Comparison of ENCODE assay signal across 8 cellular contexts in genomic region chr22:19431641-19432091, GRCh38. TPM values are rescaled to one million over a fixed set of nuclear protein-coding genes. Genes with fewer than 3 reads are reported as not detected.
DNase-seq lines count a peak whose midpoint lies in the region; ATAC-seq and TF ChIP-seq lines count a peak whose summit lies in the region.

A gene with protein sequence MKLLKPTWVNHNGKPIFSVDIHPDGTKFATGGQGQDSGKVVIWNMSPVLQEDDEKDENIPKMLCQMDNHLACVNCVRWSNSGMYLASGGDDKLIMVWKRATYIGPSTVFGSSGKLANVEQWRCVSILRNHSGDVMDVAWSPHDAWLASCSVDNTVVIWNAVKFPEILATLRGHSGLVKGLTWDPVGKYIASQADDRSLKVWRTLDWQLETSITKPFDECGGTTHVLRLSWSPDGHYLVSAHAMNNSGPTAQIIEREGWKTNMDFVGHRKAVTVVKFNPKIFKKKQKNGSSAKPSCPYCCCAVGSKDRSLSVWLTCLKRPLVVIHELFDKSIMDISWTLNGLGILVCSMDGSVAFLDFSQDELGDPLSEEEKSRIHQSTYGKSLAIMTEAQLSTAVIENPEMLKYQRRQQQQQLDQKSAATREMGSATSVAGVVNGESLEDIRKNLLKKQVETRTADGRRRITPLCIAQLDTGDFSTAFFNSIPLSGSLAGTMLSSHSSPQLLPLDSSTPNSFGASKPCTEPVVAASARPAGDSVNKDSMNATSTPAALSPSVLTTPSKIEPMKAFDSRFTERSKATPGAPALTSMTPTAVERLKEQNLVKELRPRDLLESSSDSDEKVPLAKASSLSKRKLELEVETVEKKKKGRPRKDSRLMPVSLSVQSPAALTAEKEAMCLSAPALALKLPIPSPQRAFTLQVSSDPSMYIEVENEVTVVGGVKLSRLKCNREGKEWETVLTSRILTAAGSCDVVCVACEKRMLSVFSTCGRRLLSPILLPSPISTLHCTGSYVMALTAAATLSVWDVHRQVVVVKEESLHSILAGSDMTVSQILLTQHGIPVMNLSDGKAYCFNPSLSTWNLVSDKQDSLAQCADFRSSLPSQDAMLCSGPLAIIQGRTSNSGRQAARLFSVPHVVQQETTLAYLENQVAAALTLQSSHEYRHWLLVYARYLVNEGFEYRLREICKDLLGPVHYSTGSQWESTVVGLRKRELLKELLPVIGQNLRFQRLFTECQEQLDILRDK (minus strand): TSS chr22:19431733. CDS start chr22:19431476, 257 bp downstream.

- H3K4me2 ChIP-seq in KMS-11 (peak within 1 kb of the TSS; percentile 80), osteoblast (ENCODE audit: insufficient read depth, low read length) (peak within 1 kb of the TSS; percentile 96)

- no peaks in the 10 kb centered on the region for H3K27me3 Mint-ChIP-seq in activated naive CD4-positive, alpha-beta T cell treated with anti-CD3 and anti-CD28 coated beads for 36 hours (ENCODE audit: low read depth)

- peak; percentile 45 for ATAC-seq in GM21737 (IDR thresholded peaks at IDR 0.05; ENCODE audit: unreplicated experiment)
- ATAC-seq in thoracic aorta (ENCODE audit: insufficient number of reproducible peaks, low FRiP score, low read depth): peak; percentile 44

- H3K27ac ChIP-seq in KMS-11 (peak within 1 kb of the TSS; percentile 98), SK-N-MC (peak within 1 kb of the TSS; percentile 74), osteoblast (ENCODE audit: low read depth, low read length) (peak within 1 kb of the TSS; percentile 99), thoracic aorta (peak within 1 kb of the TSS; percentile 91 to 94)

- H3K36me3 ChIP-seq in KMS-11 (ENCODE audit: insufficient read depth) (no peaks in the 10 kb centered on the region), SK-N-MC (ENCODE audit: insufficient read depth, low read length) (peaks cover 6% of the 10 kb centered on the region; the same call in 1 of the 2 replicates), osteoblast (ENCODE audit: insufficient read depth, low read length) (peaks cover 18% of the 10 kb centered on the region), thoracic aorta (peaks cover 13% of the 10 kb centered on the region)

- no peaks in the 10 kb centered on the region for H3K9me3 ChIP-seq in SK-N-MC (ENCODE audit: low read depth, low read length)
- H3K9me3 ChIP-seq in osteoblast (ENCODE audit: low read depth, low read length): no peaks in the 10 kb centered on the region
- H3K9me3 ChIP-seq in thoracic aorta: no peaks in the 10 kb centered on the region

- H3K4me3 Mint-ChIP-seq in activated naive CD4-positive, alpha-beta T cell treated with anti-CD3 and anti-CD28 coated beads for 36 hours: peak within 1 kb of the TSS; percentile 73

- no peak for TF ChIP-seq CTCF in KMS-11 (conservative IDR thresholded peaks at IDR 0.05; ENCODE audit: low read depth, low read length)
- no peak for TF ChIP-seq CTCF in osteoblast (IDR thresholded peaks at IDR 0.05; ENCODE audit: extremely low read depth, low read depth, low read length)
- no peak for TF ChIP-seq CTCF in thoracic aorta (IDR thresholded peaks at IDR 0.05)

- no peaks in the 10 kb centered on the region for H3K9me3 Mint-ChIP-seq in activated naive CD4-positive, alpha-beta T cell treated with anti-CD3 and anti-CD28 coated beads for 36 hours

- H2AFZ ChIP-seq in KMS-11 (ENCODE audit: low read depth): peak within 1 kb of the TSS; percentile 35
- H2AFZ ChIP-seq in osteoblast (ENCODE audit: low read length): peak within 1 kb of the TSS; percentile 90

- intact Hi-C loops in activated naive CD4-positive, alpha-beta T cell treated with anti-CD3 and anti-CD28 coated beads for 36 hours (cut with micrococcal nuclease): loop anchor here (1.0 to 5.0 kb wide), 8 partner anchors 16 to 686 kb away; partner anchors contain the start of genes C22orf39, CDC45, CLTCL1 and COMT

- peaks cover 14% of the 10 kb centered on the region for H3K36me3 Mint-ChIP-seq in activated naive CD4-positive, alpha-beta T cell treated with anti-CD3 and anti-CD28 coated beads for 36 hours (ENCODE audit: low read depth)

- CTCF ChIA-PET in activated naive CD4-positive, alpha-beta T cell treated with anti-CD3 and anti-CD28 coated beads for 36 hours (lab: Charles Lee): no interaction called here

- H3K27me3 ChIP-seq in KMS-11 (ENCODE audit: insufficient read depth, low read depth) (no peaks in the 10 kb centered on the region), osteoblast (ENCODE audit: insufficient read depth, low read length) (no peaks in the 10 kb centered on the region), thoracic aorta (replicated peaks; ENCODE audit: insufficient read depth) (no peaks in the 10 kb centered on the region)

- H3K4me1 ChIP-seq in KMS-11 (ENCODE audit: low read depth, poor library complexity, severe bottlenecking) (peaks cover 40% of the 10 kb centered on the region), osteoblast (ENCODE audit: insufficient read depth, low read length) (peaks cover 23% of the 10 kb centered on the region), thoracic aorta (ENCODE audit: control insufficient read depth in 1 of 2, low read depth in 2 of 2) (peaks cover 12 to 33% of the 10 kb centered on the region in 2 donors)

- peak within 1 kb of the TSS; percentile 88 for H3K27ac Mint-ChIP-seq in activated naive CD4-positive, alpha-beta T cell treated with anti-CD3 and anti-CD28 coated beads for 36 hours

- DNase-seq in ELR (ENCODE audit: low read depth) (peak; percentile 79), SK-N-MC (ENCODE audit: low read depth, low spot score) (no peak), glomerular endothelial cell (ENCODE audit: extremely low read depth, low read depth, low spot score) (no peak), osteoblast (ENCODE audit: insufficient read length, low spot score, missing footprints) (peak; percentile 94), thoracic aorta (ENCODE audit: low spot score) (no peak)
- DNase-seq in activated naive CD4-positive, alpha-beta T cell treated with anti-CD3 and anti-CD28 coated beads for 36 hours: peak; percentile 81

- H3K4me1 Mint-ChIP-seq in activated naive CD4-positive, alpha-beta T cell treated with anti-CD3 and anti-CD28 coated beads for 36 hours (ENCODE audit: low read depth): peaks cover 48% of the 10 kb centered on the region

- peak within 1 kb of the TSS; percentile 94 for H3K9ac ChIP-seq in KMS-11
- H3K9ac ChIP-seq in SK-N-MC (ENCODE audit: insufficient read length): peak within 1 kb of the TSS; percentile 86

- no peak within 1 kb of the TSS for H3K4me3 ChIP-seq in KMS-11 (IDR thresholded peaks at IDR 0.05; ENCODE audit: insufficient read depth, low read depth, low read length)
- peak within 1 kb of the TSS; percentile 80 for H3K4me3 ChIP-seq in SK-N-MC
- H3K4me3 ChIP-seq in osteoblast (ENCODE audit: insufficient read depth, low read length): peak within 1 kb of the TSS; percentile 92
- H3K4me3 ChIP-seq in thoracic aorta: peak within 1 kb of the TSS; percentile 95

- H4K20me1 ChIP-seq in KMS-11 (ENCODE audit: insufficient read depth): peaks cover 19% of the 10 kb centered on the region; the same call in 1 of the 2 replicates
- H4K20me1 ChIP-seq in osteoblast (ENCODE audit: insufficient read depth, low read length): peaks cover 19% of the 10 kb centered on the region

- H3K79me2 ChIP-seq in KMS-11 (ENCODE audit: insufficient read depth, low read depth): peaks cover 56% of the 10 kb centered on the region
- peaks cover 47% of the 10 kb centered on the region for H3K79me2 ChIP-seq in osteoblast (ENCODE audit: insufficient read depth, low read length)

RNA-seq across cellular contexts. Expression of the gene that starts here (rescaled TPM):
- 10 to 100 TPM; 16.2 to 18.0 TPM for total RNA-seq in activated naive CD4-positive, alpha-beta T cell treated with anti-CD3 and anti-CD28 coated beads for 36 hours
- total RNA-seq in glomerular endothelial cell (26.4 and 32.6 TPM in 2 replicates), osteoblast (19.2 and 22.1 TPM in 2 replicates), thoracic aorta (10 to 100 TPM; 23.8 to 25.7 TPM)

Comparison
In these comparisons a context has a peak if more than half of its experiments do, and no peak if none do; other contexts are left out.
1. DNase-seq: peak in ELR (single experiment), activated naive CD4-positive, alpha-beta T cell treated with anti-CD3 and anti-CD28 coated beads for 36 hours (single experiment) and osteoblast (single experiment); none in SK-N-MC (single experiment), glomerular endothelial cell (single experiment) and thoracic aorta (single experiment).
2. Peak in every context shown above with its lines, with median percentiles within 50 percentile points of each other: H3K27ac ChIP-seq.